ENCODE assay signal across 22 cellular contexts in genomic region chr12:2236501-2237294, GRCh38.
DNase-seq lines count a peak whose midpoint lies in the region; ATAC-seq and TF ChIP-seq lines count a peak whose summit lies in the region.
"Had no signal": no experiment of that assay in that cellular context is flagged by ENCODE, and none has a peak within 500 bp of the region (broad histone marks: within the 10 kb centered on the region; RNA-seq: fewer than 3 reads in every experiment).

No MANE protein-coding gene starts in this region.

- H3K4me1 ChIP-seq in right atrium auricular region: peaks cover 0 to 59% of the 10 kb centered on the region in 2 donors
- H3K4me1 ChIP-seq: Peyer's patch, SJCRH30 had no signal

- no peak overlapping the region for H3K4me3 ChIP-seq in coronary artery
- no peak overlapping the region for H3K4me3 ChIP-seq in right atrium auricular region
- H3K4me3 ChIP-seq: GM12878, GM23338, Peyer's patch, SJCRH30 had no signal

- H3K36me3 ChIP-seq in right atrium auricular region: no peaks in the 10 kb centered on the region
- H3K36me3 ChIP-seq: Peyer's patch, SJCRH30 had no signal

- peak overlapping the region; percentile 88 to 90 for H3K27ac ChIP-seq in coronary artery
- H3K27ac ChIP-seq in right atrium auricular region: peak overlapping the region; percentile 87 to 90
- H3K27ac ChIP-seq: Peyer's patch, SJCRH30 had no signal

- TF ChIP-seq CTCF in coronary artery (IDR thresholded peaks at IDR 0.05) (no peak), right atrium auricular region (IDR thresholded peaks at IDR 0.05) (no peak)

- no peaks in the 10 kb centered on the region for H3K9me3 ChIP-seq in right atrium auricular region
- H3K9me3 ChIP-seq: Peyer's patch, SJCRH30 had no signal

- peak; percentile 33 for DNase-seq in cardiac septum (ENCODE audit: low spot score)
- no peak for DNase-seq in left cardiac atrium
- no peak for DNase-seq in coronary artery (ENCODE audit: low spot score)
- no peak for DNase-seq in right atrium auricular region (ENCODE audit: low spot score)
- DNase-seq in effector CD8-positive, alpha-beta T cell (lab: John Stamatoyannopoulos, UW): no peak
- DNase-seq in NCI-H1417 treated with DMSO at 0.1 percent for 48 hours (lab: John Stamatoyannopoulos, UW): no peak
- DNase-seq: C1 segment of cervical spinal cord; CD4-positive, alpha-beta memory T cell; COR-L47; H9; Karpas-422; NCI-H1092; NCI-H1436; NCI-H187; NCI-H446; NCI-H524 treated with DMSO at 0.1 percent for 48 hours; OCI-M1; Peyer's patch; SJCRH30 had no signal

- H3K27me3 ChIP-seq in right atrium auricular region: no peaks in the 10 kb centered on the region
- H3K27me3 ChIP-seq: Peyer's patch had no signal

- intact Hi-C loops in cardiac septum (cut with DNase I) (no loop called here), left cardiac atrium (cut with DNase I) (no loop called here)

- ATAC-seq in left cardiac atrium (no peak), GM19463 (IDR thresholded peaks at IDR 0.05; ENCODE audit: unreplicated experiment) (no peak)
- ATAC-seq: GM12878, GM23338 had no signal
